ENCODE assay signal across 34 cellular contexts in the genomic region with DNA sequence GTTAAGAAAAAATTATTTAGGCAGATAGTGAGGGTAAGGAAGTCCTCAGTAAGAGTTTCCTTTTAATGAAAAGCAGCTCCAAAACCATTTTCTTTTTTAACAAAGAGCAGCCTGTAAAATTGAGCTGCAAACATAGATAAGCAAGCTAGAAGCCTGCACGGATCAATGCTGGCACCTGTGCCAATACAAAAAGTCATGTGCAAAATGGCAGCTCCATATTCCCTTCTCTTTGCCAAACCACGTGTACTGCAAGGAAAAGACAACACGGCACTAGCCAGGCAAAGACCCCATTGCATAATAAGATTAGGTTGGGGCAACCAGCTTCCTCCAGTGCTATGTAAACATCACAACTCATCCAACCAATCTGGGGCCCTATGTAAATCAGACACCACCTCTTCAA.
"Had no signal": no experiment of that assay in that cellular context is flagged by ENCODE, and none has a peak within 500 bp of the region (broad histone marks: within the 10 kb centered on the region; RNA-seq: fewer than 3 reads in every experiment).

No MANE protein-coding gene starts in this region.

- H3K36me3 Mint-ChIP-seq: activated CD4-positive, alpha-beta memory T cell treated with anti-CD3 and anti-CD28 coated beads for 36 hours; activated naive CD4-positive, alpha-beta T cell treated with anti-CD3 and anti-CD28 coated beads, Interleukin-2, amount 10 ng/mL, durations not matched to agents 7 days and 5 days; activated naive CD8-positive, alpha-beta T cell; brain had no signal

- H3K9me3 ChIP-seq: Peyer's patch, SJSA1, SK-N-SH had no signal

- H3K36me3 ChIP-seq: Peyer's patch, SJSA1 had no signal

- H3K27me3 Mint-ChIP-seq: activated B cell treated with CpG ODN at 0.5 μM for 24 hours; activated CD4-positive, alpha-beta memory T cell treated with anti-CD3 and anti-CD28 coated beads for 36 hours; activated naive CD4-positive, alpha-beta T cell treated with anti-CD3 and anti-CD28 coated beads, Interleukin-2, amount 10 ng/mL, durations not matched to agents 7 days and 5 days; activated naive CD8-positive, alpha-beta T cell; activated naive CD8-positive, alpha-beta T cell treated with anti-CD3 and anti-CD28 coated beads, Interleukin-2, amount 50 U/mL, for 24 hours; brain had no signal

- H3K4me1 ChIP-seq: Peyer's patch, SJSA1 had no signal

- H3K4me3 ChIP-seq: Peyer's patch, SJSA1 had no signal

- DNase-seq: activated B cell treated with CpG ODN at 0.5 μM for 24 hours; activated CD4-positive, alpha-beta memory T cell treated with anti-CD3 and anti-CD28 coated beads for 36 hours; activated CD4-positive, alpha-beta T cell treated with anti-CD3 and anti-CD28 coated beads for 4 hours; activated CD4-positive, alpha-beta T cell treated with anti-CD3 and anti-CD28 coated beads, Interleukin-2, amount 50 U/mL, for 1 hour; activated CD4-positive, CD25-positive, alpha-beta regulatory T cell treated with anti-CD3 and anti-CD28 coated beads, Interleukin-2, amount 50 U/mL, for 72 hours; activated CD8-positive, alpha-beta memory T cell treated with anti-CD3 and anti-CD28 coated beads, Interleukin-2, amount 50 U/mL, for 4 hours; activated effector memory CD4-positive, alpha-beta T cell treated with Interleukin-2 at 50 U/mL for 16 hours; activated naive CD4-positive, alpha-beta T cell treated with anti-CD3 and anti-CD28 coated beads, Interleukin-2, amount 10 ng/mL, durations not matched to agents 7 days and 5 days; activated naive CD8-positive, alpha-beta T cell treated with anti-CD3 and anti-CD28 coated beads, Interleukin-2, amount 50 U/mL, for 24 hours; activated T-cell treated with anti-CD3 and anti-CD28 coated beads for 4 hours; activated T-cell treated with anti-CD3 and anti-CD28 coated beads, Interleukin-2, amount 50 U/mL, for 48 hours; anterior cingulate cortex; caudate nucleus; cerebellar nuclear complex; Karpas-422; NCI-H1092; NCI-H1436 treated with DMSO at 0.1 percent for 48 hours; NCI-H1694 treated with DMSO at 0.1 percent for 48 hours; NCI-H2029; NCI-H510A; NCI-H526; NCI-H748 treated with DMSO at 0.1 percent for 48 hours; NK-92 treated with Interleukin-12 subunit alpha and Interleukin-12 subunit beta, amount 100 ng/mL, for 24 hours; PC-3; Peyer's patch; RPMI8226; SHP77 treated with DMSO at 0.1 percent for 48 hours; SK-N-SH had no signal

- H3K4me1 Mint-ChIP-seq: activated B cell treated with CpG ODN at 0.5 μM for 24 hours; activated naive CD4-positive, alpha-beta T cell treated with anti-CD3 and anti-CD28 coated beads, Interleukin-2, amount 10 ng/mL, durations not matched to agents 7 days and 5 days; activated naive CD8-positive, alpha-beta T cell treated with anti-CD3 and anti-CD28 coated beads, Interleukin-2, amount 50 U/mL, for 24 hours had no signal

- H3K9me3 Mint-ChIP-seq: activated naive CD4-positive, alpha-beta T cell treated with anti-CD3 and anti-CD28 coated beads, Interleukin-2, amount 10 ng/mL, durations not matched to agents 7 days and 5 days; T-helper 2 cell treated with Interferon-gamma antibody and Interleukin-4, amounts not matched to agents 5 μg/mL and 100 μg/mL, for 36 hours had no signal

- H3K27ac Mint-ChIP-seq: activated B cell treated with CpG ODN at 0.5 μM for 24 hours; activated CD4-positive, alpha-beta memory T cell treated with anti-CD3 and anti-CD28 coated beads for 36 hours; activated naive CD4-positive, alpha-beta T cell treated with anti-CD3 and anti-CD28 coated beads, Interleukin-2, amount 10 ng/mL, durations not matched to agents 7 days and 5 days; activated naive CD8-positive, alpha-beta T cell; activated naive CD8-positive, alpha-beta T cell treated with anti-CD3 and anti-CD28 coated beads, Interleukin-2, amount 50 U/mL, for 24 hours; brain; T-helper 1 cell treated with Interleukin-12 subunit alpha and Interleukin-12 subunit beta and Interleukin-4 antibody, amounts not matched to agents 30 μg/mL and 1 μg/mL, for 36 hours; T-helper 2 cell treated with Interferon-gamma antibody and Interleukin-4, amounts not matched to agents 5 μg/mL and 100 μg/mL, for 36 hours had no signal

- H3K27ac ChIP-seq: Peyer's patch, SJSA1, VCaP had no signal

- H3K4me3 Mint-ChIP-seq: activated B cell treated with CpG ODN at 0.5 μM for 24 hours; activated CD4-positive, alpha-beta memory T cell treated with anti-CD3 and anti-CD28 coated beads for 36 hours; activated naive CD4-positive, alpha-beta T cell treated with anti-CD3 and anti-CD28 coated beads, Interleukin-2, amount 10 ng/mL, durations not matched to agents 7 days and 5 days; activated naive CD8-positive, alpha-beta T cell; activated naive CD8-positive, alpha-beta T cell treated with anti-CD3 and anti-CD28 coated beads, Interleukin-2, amount 50 U/mL, for 24 hours; brain; T-helper 1 cell treated with Interleukin-12 subunit alpha and Interleukin-12 subunit beta and Interleukin-4 antibody, amounts not matched to agents 30 μg/mL and 1 μg/mL, for 36 hours; T-helper 2 cell treated with Interferon-gamma antibody and Interleukin-4, amounts not matched to agents 5 μg/mL and 100 μg/mL, for 36 hours had no signal

- ATAC-seq: activated naive CD8-positive, alpha-beta T cell treated with anti-CD3 and anti-CD28 coated beads, Interleukin-2, amount 50 U/mL, for 24 hours; PC-3 had no signal

- H3K4me2 ChIP-seq: SK-N-SH had no signal

- H3K9ac ChIP-seq: SK-N-SH had no signal

- H3K27me3 ChIP-seq: Peyer's patch, SJSA1 had no signal
